16 cellular contexts compared by ENCODE assay signal in genomic region chr17:74037320-74037719, GRCh38.
DNase-seq lines count a peak whose midpoint lies in the region; ATAC-seq, FAIRE-seq and TF ChIP-seq lines count a peak whose summit lies in the region.
"Had no signal": no experiment of that assay in that cellular context is flagged by ENCODE, and none has a peak within 500 bp of the region (broad histone marks: within the 10 kb centered on the region; RNA-seq: fewer than 3 reads in every experiment).

No MANE protein-coding gene starts in this region.

- H3K27me3 ChIP-seq in bronchial epithelial cell (ENCODE audit: control insufficient read depth, insufficient read depth, low read length), result no peaks in the 10 kb centered on the region
- peaks cover 0 to 3% of the 10 kb centered on the region in 2 donors for H3K27me3 ChIP-seq in body of pancreas
- H3K27me3 ChIP-seq: gastrocnemius medialis had no signal

- TF ChIP-seq CTCF in bronchial epithelial cell (IDR thresholded peaks at IDR 0.05; ENCODE audit: insufficient read depth, low read length, severe bottlenecking), result no peak
- no peak for TF ChIP-seq CTCF in body of pancreas (IDR thresholded peaks at IDR 0.05)

- DNase-seq in NCI-H1105 treated with DMSO at 0.1 percent for 48 hours (lab: John Stamatoyannopoulos, UW) (peak; percentile 46), NCI-H1105 (lab: John Stamatoyannopoulos, UW) (no peak), NCI-H2171 treated with DMSO at 0.1 percent for 48 hours (lab: John Stamatoyannopoulos, UW) (peak; percentile 72), bronchial epithelial cell (ENCODE audit: low read depth) (peak; percentile 25), occipital lobe (lab: John Stamatoyannopoulos, UW) (peak; percentile 35), body of pancreas (no peak), HuH-7 (ENCODE audit: low spot score) (no peak)
- DNase-seq: activated CD4-positive, CD25-positive, alpha-beta regulatory T cell; gastrocnemius medialis; stimulated activated CD4-positive, alpha-beta T cell treated with anti-CD3 and anti-CD28 coated beads, Interleukin-1b, Interleukin-23, amount 100 ng/mL, for 48 hours; stimulated activated naive CD8-positive, alpha-beta T cell treated with anti-CD3 and anti-CD28 coated beads, Interleukin-15, Interleukin-2, amounts not matched to agents 100 U/mL and 50 U/mL, for 24 hours had no signal

- ATAC-seq in HG03521 (IDR thresholded peaks at IDR 0.05; ENCODE audit: unreplicated experiment) (no peak), body of pancreas (no peak)
- ATAC-seq: gastrocnemius medialis; left lobe of liver; stimulated activated naive CD8-positive, alpha-beta T cell treated with anti-CD3 and anti-CD28 coated beads, Interleukin-15, Interleukin-2, amounts not matched to agents 100 U/mL and 50 U/mL, for 24 hours had no signal

- H3K9me3 ChIP-seq in body of pancreas, result no peaks in the 10 kb centered on the region
- H3K9me3 ChIP-seq: gastrocnemius medialis had no signal

- H3K27ac ChIP-seq in body of pancreas, result no peak overlapping the region
- H3K27ac ChIP-seq: gastrocnemius medialis had no signal

- H3K36me3 ChIP-seq in bronchial epithelial cell (ENCODE audit: control insufficient read depth, insufficient read depth, low read length) (no peaks in the 10 kb centered on the region), body of pancreas (replicated peaks in 1 of 2; ENCODE audit: insufficient read depth in 1 of 2, low read depth in 2 of 2) (no peaks in the 10 kb centered on the region)
- H3K36me3 ChIP-seq: gastrocnemius medialis had no signal

- no peaks in the 10 kb centered on the region for H3K4me1 ChIP-seq in body of pancreas

- TF ChIP-seq POLR2A in body of pancreas (IDR thresholded peaks at IDR 0.05), result no peak

- FAIRE-seq in bronchial epithelial cell (lab: Jason Lieb, UNC), result no peak
- FAIRE-seq: A204.1, colon, GM18507 had no signal

- intact Hi-C loops in body of pancreas (cut with DNase I), result no loop called here

- 25 to 29% methylated on average over 4 of the region's 4 CpGs for WGBS in body of pancreas, 2 donors

- H3K4me3 ChIP-seq in bronchial epithelial cell (ENCODE audit: low read depth, low read length) (no peak overlapping the region), body of pancreas (no peak overlapping the region)
- H3K4me3 ChIP-seq: gastrocnemius medialis had no signal

Comparison
In these comparisons a context has a peak if more than half of its experiments do, and no peak if none do; other contexts are left out.
1. DNase-seq: peak in NCI-H1105 treated with DMSO at 0.1 percent for 48 hours (single experiment), NCI-H2171 treated with DMSO at 0.1 percent for 48 hours (single experiment), bronchial epithelial cell (single experiment) and occipital lobe (single experiment); none in NCI-H1105 (single experiment), body of pancreas (0 of 4) and HuH-7 (single experiment).